ENCODE assay signal across 24 cellular contexts in the genomic region with DNA sequence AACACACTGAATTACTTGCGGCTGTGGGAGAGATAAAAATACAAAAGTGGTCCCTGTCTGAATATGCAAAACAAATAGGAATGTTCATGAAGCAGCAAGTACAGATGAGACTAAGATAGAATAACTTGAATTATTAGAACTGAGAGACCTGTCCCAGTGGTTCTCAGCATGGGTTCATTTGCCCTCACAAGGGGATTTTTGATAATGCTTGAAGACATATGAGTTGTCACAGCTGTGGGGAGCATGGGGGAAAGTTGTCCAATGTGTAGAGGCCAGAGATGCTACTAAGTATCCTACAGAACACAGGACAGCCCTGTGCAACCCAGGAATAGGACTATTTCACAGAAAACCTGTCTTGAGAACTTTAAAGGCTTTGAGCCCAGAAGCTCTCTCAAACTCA. TPM values are rescaled to one million over a fixed set of nuclear protein-coding genes. Genes with fewer than 3 reads are reported as not detected.
DNase-seq lines count a peak whose midpoint lies in the region; ATAC-seq, FAIRE-seq and TF ChIP-seq lines count a peak whose summit lies in the region.
"Had no signal": no experiment of that assay in that cellular context is flagged by ENCODE, and none has a peak within 500 bp of the region (broad histone marks: within the 10 kb centered on the region; RNA-seq: fewer than 3 reads in every experiment).

No MANE protein-coding gene starts in this region.

- H3K36me3 ChIP-seq in KMS-11 (ENCODE audit: insufficient read depth) = no peaks in the 10 kb centered on the region
- H3K36me3 ChIP-seq: BLaER1 had no signal

- no peak overlapping the region for H3K18ac ChIP-seq in H9 (ENCODE audit: insufficient read length, low read depth, low read length)

- H3K27me3 ChIP-seq in KMS-11 (ENCODE audit: insufficient read depth, low read depth) (no peaks in the 10 kb centered on the region), H9 (ENCODE audit: insufficient read depth, low read length) (no peaks in the 10 kb centered on the region)
- H3K27me3 ChIP-seq: BLaER1 had no signal

- no peak overlapping the region for H2BK20ac ChIP-seq in H9 (ENCODE audit: low read depth, low read length, poor library complexity, severe bottlenecking)

- H3K36me3 Mint-ChIP-seq in immature natural killer cell = no peaks in the 10 kb centered on the region
- H3K36me3 Mint-ChIP-seq in activated T-helper 1 cell treated with anti-CD3 and anti-CD28 coated beads, Interleukin-12 subunit alpha, Interleukin-12 subunit beta, Interleukin-2, Interleukin-4 antibody, amounts not matched to agents 30 ng/mL and 10 ng/mL and 1 ng/mL, durations not matched to agents 14 hours and 24 hours and 36 hours (ENCODE audit: low read depth) = no peaks in the 10 kb centered on the region
- no peaks in the 10 kb centered on the region for H3K36me3 Mint-ChIP-seq in H9 (ENCODE audit: insufficient read depth in 1 of 3, low read depth in 3 of 3)
- H3K36me3 Mint-ChIP-seq: CD4-positive, CD25-positive, alpha-beta regulatory T cell; CD8-positive, alpha-beta T cell had no signal

- H2BK15ac ChIP-seq in H9 (ENCODE audit: low read depth, low read length) = no peak overlapping the region

- no peak overlapping the region for H2BK120ac ChIP-seq in H9 (ENCODE audit: low read depth, low read length, poor library complexity, severe bottlenecking)

- TF ChIP-seq CTCF in KMS-11 (conservative IDR thresholded peaks at IDR 0.05; ENCODE audit: low read depth, low read length) (no peak), H9 (conservative IDR thresholded peaks at IDR 0.05) (no peak)

- H4K5ac ChIP-seq in H9 (ENCODE audit: insufficient read length, low read depth, low read length) = no peak overlapping the region

- H3K56ac ChIP-seq in H9 (ENCODE audit: insufficient read length, low read depth, low read length) = no peak overlapping the region

- H3K9me3 ChIP-seq in H9 (ENCODE audit: control insufficient read depth, low read depth, low read length) = no peaks in the 10 kb centered on the region
- H3K9me3 ChIP-seq: BLaER1, Caco-2 had no signal

- peak; percentile 91 for ATAC-seq in sciatic nerve
- ATAC-seq: CD8-positive, alpha-beta T cell; GM12878; HCT116 had no signal

- H3K4me3 ChIP-seq in KMS-11 (IDR thresholded peaks at IDR 0.05; ENCODE audit: insufficient read depth, low read depth, low read length) = no peak overlapping the region
- H3K4me3 ChIP-seq: BLaER1, GM12878, GM23248 had no signal

- H2AFZ ChIP-seq in KMS-11 (ENCODE audit: low read depth) (no peak overlapping the region), H9 (ENCODE audit: low read length) (no peak overlapping the region)
- H2AFZ ChIP-seq: GM23248 had no signal

- H4K20me1 ChIP-seq in KMS-11 (ENCODE audit: insufficient read depth) (0 out of 2 replicates have a peak, but pooled peaks cover 3% of the 10 kb centered on the region), H9 (ENCODE audit: control insufficient read depth, insufficient read depth, insufficient read length) (no peaks in the 10 kb centered on the region)

- H3K27me3 Mint-ChIP-seq in immature natural killer cell (ENCODE audit: low read depth in 3 of 3) (peaks cover 0 to 1% (median 0%) of the 10 kb centered on the region in 3 donors), H9 (ENCODE audit: low read depth) (no peaks in the 10 kb centered on the region)
- peaks cover 2% of the 10 kb centered on the region for H3K27me3 Mint-ChIP-seq in activated T-helper 1 cell treated with anti-CD3 and anti-CD28 coated beads, Interleukin-12 subunit alpha, Interleukin-12 subunit beta, Interleukin-2, Interleukin-4 antibody, amounts not matched to agents 30 ng/mL and 10 ng/mL and 1 ng/mL, durations not matched to agents 14 hours and 24 hours and 36 hours (ENCODE audit: insufficient read depth)
- H3K27me3 Mint-ChIP-seq: B cell had no signal

- H3K9ac ChIP-seq in KMS-11 (no peak overlapping the region), H9 (ENCODE audit: extremely low read depth, insufficient read length, low read length) (no peak overlapping the region)
- H3K9ac ChIP-seq: BLaER1, GM23248 had no signal

- H4K91ac ChIP-seq in H9 (ENCODE audit: insufficient read length, low read depth, low read length) = no peak overlapping the region

- H3K4ac ChIP-seq in H9 (ENCODE audit: low read depth, low read length) = no peak overlapping the region

- H3K4me1 Mint-ChIP-seq in immature natural killer cell (peaks cover 73 to 86% of the 10 kb centered on the region in 2 donors), H9 (peaks cover 6% of the 10 kb centered on the region in 2 experiments; a peak in 3 of 4 replicates)
- H3K4me1 Mint-ChIP-seq in activated T-helper 1 cell treated with anti-CD3 and anti-CD28 coated beads, Interleukin-12 subunit alpha, Interleukin-12 subunit beta, Interleukin-2, Interleukin-4 antibody, amounts not matched to agents 30 ng/mL and 10 ng/mL and 1 ng/mL, durations not matched to agents 14 hours and 24 hours and 36 hours (ENCODE audit: low read depth) = no peaks in the 10 kb centered on the region

- H3K27ac ChIP-seq in KMS-11 (no peak overlapping the region), H9 (ENCODE audit: insufficient read length, low read depth, low read length) (no peak overlapping the region)
- H3K27ac ChIP-seq: BLaER1, C4-2B, GM23248 had no signal

- no peak overlapping the region for H3T11ph ChIP-seq in H9 (ENCODE audit: low read length)

- H2AK5ac ChIP-seq in H9 (ENCODE audit: insufficient read length, low read length) = no peak overlapping the region

- H3K4me2 ChIP-seq in KMS-11 (peak overlapping the region; percentile 22), H9 (ENCODE audit: insufficient read depth, insufficient read length, low read length) (no peak overlapping the region)
- H3K4me2 ChIP-seq: BLaER1 had no signal

- intact Hi-C loops in sciatic nerve (cut with DNase I) = no loop called here
- intact Hi-C loops in activated T-helper 1 cell treated with anti-CD3 and anti-CD28 coated beads, Interleukin-12 subunit alpha, Interleukin-12 subunit beta, Interleukin-2, Interleukin-4 antibody, amounts not matched to agents 30 ng/mL and 10 ng/mL and 1 ng/mL, durations not matched to agents 14 hours and 24 hours and 36 hours (cut with micrococcal nuclease) = no loop called here

- H3K4me1 ChIP-seq in KMS-11 (ENCODE audit: low read depth, poor library complexity, severe bottlenecking) = peaks cover 52% of the 10 kb centered on the region
- no peaks in the 10 kb centered on the region for H3K4me1 ChIP-seq in H9 (ENCODE audit: insufficient read depth, low read length)
- H3K4me1 ChIP-seq: BLaER1, Caco-2 had no signal

- DNase-seq in NCI-H526 treated with DMSO at 0.1 percent for 48 hours (lab: John Stamatoyannopoulos, UW) (peak; percentile 77), immature natural killer cell (no peak), sciatic nerve (ENCODE audit: low spot score) (no peak), GM03348 (ENCODE audit: low spot score) (no peak), frontal cortex (ENCODE audit: low spot score in 2 of 2) (no peak), H9 (no peak)
- no peak for DNase-seq in activated T-helper 1 cell treated with anti-CD3 and anti-CD28 coated beads, Interleukin-12 subunit alpha, Interleukin-12 subunit beta, Interleukin-2, Interleukin-4 antibody, amounts not matched to agents 30 ng/mL and 10 ng/mL and 1 ng/mL, durations not matched to agents 14 hours and 24 hours and 36 hours (ENCODE audit: low spot score)
- DNase-seq: Caco-2; CD4-positive, CD25-positive, alpha-beta regulatory T cell; CD8-positive, alpha-beta T cell; DMS153; DND-41; GM23248; H7; HFFc6 had no signal

- H3K4me3 Mint-ChIP-seq in immature natural killer cell (peak overlapping the region in 3 of 5 donors; percentile 33 to 57 (median 33)), H9 (no peak overlapping the region)
- no peak overlapping the region for H3K4me3 Mint-ChIP-seq in activated T-helper 1 cell treated with anti-CD3 and anti-CD28 coated beads, Interleukin-12 subunit alpha, Interleukin-12 subunit beta, Interleukin-2, Interleukin-4 antibody, amounts not matched to agents 30 ng/mL and 10 ng/mL and 1 ng/mL, durations not matched to agents 14 hours and 24 hours and 36 hours
- H3K4me3 Mint-ChIP-seq: B cell; CD4-positive, CD25-positive, alpha-beta regulatory T cell; CD8-positive, alpha-beta T cell; HFFc6 had no signal

- no CpG with 5 or more reads among the region's 1 CpG for WGBS in H9 (ENCODE audit: extremely low coverage, insufficient read length, low lambda C conversion rate)

- H3K23me2 ChIP-seq in H9 (ENCODE audit: insufficient read length, low read depth, low read length, poor library complexity, severe bottlenecking) = no peaks in the 10 kb centered on the region

- H3K9me3 Mint-ChIP-seq in immature natural killer cell (no peaks in the 10 kb centered on the region), H9 (no peaks in the 10 kb centered on the region)
- H3K9me3 Mint-ChIP-seq in activated T-helper 1 cell treated with anti-CD3 and anti-CD28 coated beads, Interleukin-12 subunit alpha, Interleukin-12 subunit beta, Interleukin-2, Interleukin-4 antibody, amounts not matched to agents 30 ng/mL and 10 ng/mL and 1 ng/mL, durations not matched to agents 14 hours and 24 hours and 36 hours = no peaks in the 10 kb centered on the region
- H3K9me3 Mint-ChIP-seq: CD8-positive, alpha-beta T cell; HFFc6 had no signal

- peaks cover 48% of the 10 kb centered on the region; the same call in 1 of the 2 replicates for H3K79me2 ChIP-seq in KMS-11 (ENCODE audit: insufficient read depth, low read depth)
- H3K79me2 ChIP-seq in H9 (ENCODE audit: insufficient read depth, low read length) = no peaks in the 10 kb centered on the region

- H3K79me1 ChIP-seq in H9 (ENCODE audit: insufficient read depth, low read depth, low read length, poor library complexity, severe bottlenecking) = no peaks in the 10 kb centered on the region

- H3K14ac ChIP-seq in H9 (ENCODE audit: insufficient read depth, low read length) = no peak overlapping the region

- H3K23ac ChIP-seq in H9 (ENCODE audit: insufficient read length, low read depth, low read length) = no peak overlapping the region

- H3K27ac Mint-ChIP-seq in immature natural killer cell = peak overlapping the region; percentile 5 to 86 (median 82)
- no peak overlapping the region for H3K27ac Mint-ChIP-seq in activated T-helper 1 cell treated with anti-CD3 and anti-CD28 coated beads, Interleukin-12 subunit alpha, Interleukin-12 subunit beta, Interleukin-2, Interleukin-4 antibody, amounts not matched to agents 30 ng/mL and 10 ng/mL and 1 ng/mL, durations not matched to agents 14 hours and 24 hours and 36 hours
- no peak overlapping the region for H3K27ac Mint-ChIP-seq in H9
- H3K27ac Mint-ChIP-seq: B cell; CD4-positive, CD25-positive, alpha-beta regulatory T cell; CD8-positive, alpha-beta T cell; HFFc6 had no signal

- H4K8ac ChIP-seq in H9 (replicated peaks; ENCODE audit: insufficient read length, low read depth, low read length) = no peak overlapping the region

- no peak for FAIRE-seq in frontal cortex (lab: Jason Lieb, UNC)
- FAIRE-seq: G401.6, GM12878, GM19239, H1 had no signal

- no peak overlapping the region for H2BK12ac ChIP-seq in H9 (ENCODE audit: insufficient read length, low read depth, low read length)

- no peak overlapping the region for H2BK5ac ChIP-seq in H9 (ENCODE audit: insufficient read length, low read length)

RNA-seq across cellular contexts. Expression of gene PPM1L, which starts 22.4 kb away (rescaled TPM):
- polyA plus RNA-seq in immature natural killer cell = 10 to 100 TPM; 14.8 to 35.5 (median 20.5) TPM
- total RNA-seq in sciatic nerve = 10.0 TPM
- total RNA-seq in activated T-helper 1 cell treated with anti-CD3 and anti-CD28 coated beads, Interleukin-12 subunit alpha, Interleukin-12 subunit beta, Interleukin-2, Interleukin-4 antibody, amounts not matched to agents 30 ng/mL and 10 ng/mL and 1 ng/mL, durations not matched to agents 14 hours and 24 hours and 36 hours = 2.7 and 3.3 TPM in 2 replicates
- 63.2 TPM for total RNA-seq in frontal cortex
- total RNA-seq in H9 (2021) = 7.3 and 7.9 TPM in 2 replicates

Comparison
In these comparisons a context has a peak if more than half of its experiments do, and no peak if none do; other contexts are left out.
1. H3K27ac Mint-ChIP-seq: peak in immature natural killer cell (6 of 6); none in activated T-helper 1 cell treated with anti-CD3 and anti-CD28 coated beads, Interleukin-12 subunit alpha, Interleukin-12 subunit beta, Interleukin-2, Interleukin-4 antibody, amounts not matched to agents 30 ng/mL and 10 ng/mL and 1 ng/mL, durations not matched to agents 14 hours and 24 hours and 36 hours (single experiment) and H9 (0 of 3).
2. H3K4me3 Mint-ChIP-seq: peak in immature natural killer cell (3 of 5); none in activated T-helper 1 cell treated with anti-CD3 and anti-CD28 coated beads, Interleukin-12 subunit alpha, Interleukin-12 subunit beta, Interleukin-2, Interleukin-4 antibody, amounts not matched to agents 30 ng/mL and 10 ng/mL and 1 ng/mL, durations not matched to agents 14 hours and 24 hours and 36 hours (single experiment) and H9 (0 of 2).